Comparison of ENCODE assay signal across 9 cellular contexts in genomic region chr1:149740590-149741230, GRCh38. TPM values are rescaled to one million over a fixed set of nuclear protein-coding genes. Genes with fewer than 3 reads are reported as not detected.
A peak's percentile ranks its signal among the peaks of the same experiment; 100 is the strongest.
DNase-seq lines count a peak whose midpoint lies in the region; ATAC-seq and TF ChIP-seq lines count a peak whose summit lies in the region.
"Not testable (repeated sequence)": the region's sequence is repeated elsewhere in the genome, so short reads cannot be mapped to it uniquely, and the experiment has no call there.
"Had no signal": no experiment of that assay in that cellular context is flagged by ENCODE, and none has a peak within 500 bp of the region (broad histone marks: within the 10 kb centered on the region; RNA-seq: fewer than 3 reads in every experiment).

No MANE protein-coding gene starts in this region.

- CTCF ChIA-PET in CD4-positive, alpha-beta memory T cell (lab: Charles Lee; ENCODE audit: partially characterized antibody); WTC11 (lab: Charles Lee): not testable (repeated sequence)

- not testable (repeated sequence) for H3K9ac ChIP-seq in HUES6 (ENCODE audit: low read length); iPS-18a (ENCODE audit: low read length)

- ATAC-seq in WTC11 = peak; percentile 84

- not testable (repeated sequence) for H3K4me1 ChIP-seq in CD4-positive, alpha-beta memory T cell (ENCODE audit: insufficient read depth, low read length); HUES6 (ENCODE audit: control insufficient read depth, insufficient read depth, low read length); iPS-18a (ENCODE audit: control insufficient read depth, low read depth, low read length); suprapubic skin

- WGBS in suprapubic skin = 60% methylated on average over 2 of the region's 13 CpGs

- not testable (repeated sequence) for H3K9me3 ChIP-seq in CD4-positive, alpha-beta memory T cell (ENCODE audit: control insufficient read depth in 1 of 2, low read length in 2 of 2); HUES6 (ENCODE audit: control insufficient read depth, insufficient read depth, low read depth, low read length); iPS-18a (ENCODE audit: control insufficient read depth, low read depth, low read length); suprapubic skin

- not testable (repeated sequence) for H3K4me1 Mint-ChIP-seq in CD4-positive, alpha-beta memory T cell; WTC11; activated T-helper 2 cell treated with anti-CD3 and anti-CD28 coated beads, Interferon-gamma antibody, Interleukin-2, Interleukin-4, amounts not matched to agents 10 μg/mL and 5 μg/mL and 100 μg/mL, durations not matched to agents 14 hours and 24 hours and 36 hours (ENCODE audit: low read depth); chondrocyte (ENCODE audit: low read depth); nephron progenitor cell

- not testable (repeated sequence) for H3K36me3 ChIP-seq in CD4-positive, alpha-beta memory T cell (ENCODE audit: insufficient read depth, low read length); HUES6 (ENCODE audit: control insufficient read depth, insufficient read depth, low read length); iPS-18a (ENCODE audit: control insufficient read depth, low read depth, low read length); suprapubic skin

- not testable (repeated sequence) for H3K36me3 Mint-ChIP-seq in CD4-positive, alpha-beta memory T cell; WTC11; activated T-helper 2 cell treated with anti-CD3 and anti-CD28 coated beads, Interferon-gamma antibody, Interleukin-2, Interleukin-4, amounts not matched to agents 10 μg/mL and 5 μg/mL and 100 μg/mL, durations not matched to agents 14 hours and 24 hours and 36 hours (ENCODE audit: low read depth); chondrocyte (ENCODE audit: low read depth); nephron progenitor cell (ENCODE audit: low read depth)

- H3K9me3 Mint-ChIP-seq in CD4-positive, alpha-beta memory T cell; WTC11; activated T-helper 2 cell treated with anti-CD3 and anti-CD28 coated beads, Interferon-gamma antibody, Interleukin-2, Interleukin-4, amounts not matched to agents 10 μg/mL and 5 μg/mL and 100 μg/mL, durations not matched to agents 14 hours and 24 hours and 36 hours; chondrocyte (ENCODE audit: low read depth); nephron progenitor cell: not testable (repeated sequence)

- H3K4me3 Mint-ChIP-seq in CD4-positive, alpha-beta memory T cell = peak overlapping the region; percentile 71 to 91 (median 83)
- peak overlapping the region; percentile 83 for H3K4me3 Mint-ChIP-seq in WTC11
- H3K4me3 Mint-ChIP-seq in activated T-helper 2 cell treated with anti-CD3 and anti-CD28 coated beads, Interferon-gamma antibody, Interleukin-2, Interleukin-4, amounts not matched to agents 10 μg/mL and 5 μg/mL and 100 μg/mL, durations not matched to agents 14 hours and 24 hours and 36 hours (ENCODE audit: low read depth) = peak overlapping the region; percentile 47
- H3K4me3 Mint-ChIP-seq in chondrocyte (ENCODE audit: unreplicated experiment) = peak overlapping the region; percentile 51
- peak overlapping the region; percentile 72 for H3K4me3 Mint-ChIP-seq in nephron progenitor cell

- not testable (repeated sequence) for H3K27ac ChIP-seq in CD4-positive, alpha-beta memory T cell (ENCODE audit: low read depth, low read length); HUES6 (ENCODE audit: low read depth, low read length); iPS-18a (ENCODE audit: low read length); suprapubic skin

- POLR2A ChIA-PET in CD4-positive, alpha-beta memory T cell (lab: Charles Lee; ENCODE audit: partially characterized antibody); WTC11 (lab: Charles Lee): not testable (repeated sequence)

- intact Hi-C loops in CD4-positive, alpha-beta memory T cell (cut with micrococcal nuclease); activated T-helper 2 cell treated with anti-CD3 and anti-CD28 coated beads, Interferon-gamma antibody, Interleukin-2, Interleukin-4, amounts not matched to agents 10 μg/mL and 5 μg/mL and 100 μg/mL, durations not matched to agents 14 hours and 24 hours and 36 hours (cut with micrococcal nuclease): not testable (repeated sequence)

- not testable (repeated sequence) for TF ChIP-seq CTCF in WTC11 (IDR thresholded peaks at IDR 0.05); chondrocyte (IDR thresholded peaks at IDR 0.05); nephron progenitor cell (IDR thresholded peaks at IDR 0.05); suprapubic skin (IDR thresholded peaks at IDR 0.05)

- not testable (repeated sequence) for TF ChIP-seq EP300 in suprapubic skin (IDR thresholded peaks at IDR 0.05)

- TF ChIP-seq POLR2A in suprapubic skin (IDR thresholded peaks at IDR 0.05) = not testable (repeated sequence)

- peak overlapping the region in 6 of 7 donors; percentile 66 to 92 (median 82) for H3K27ac Mint-ChIP-seq in CD4-positive, alpha-beta memory T cell
- H3K27ac Mint-ChIP-seq in WTC11 = peak overlapping the region; percentile 84
- H3K27ac Mint-ChIP-seq in activated T-helper 2 cell treated with anti-CD3 and anti-CD28 coated beads, Interferon-gamma antibody, Interleukin-2, Interleukin-4, amounts not matched to agents 10 μg/mL and 5 μg/mL and 100 μg/mL, durations not matched to agents 14 hours and 24 hours and 36 hours = peak overlapping the region; percentile 63
- H3K27ac Mint-ChIP-seq in chondrocyte (ENCODE audit: unreplicated experiment); nephron progenitor cell: not testable (repeated sequence)

- DNase-seq in CD4-positive, alpha-beta memory T cell; WTC11 (ENCODE audit: low spot score); activated T-helper 2 cell treated with anti-CD3 and anti-CD28 coated beads, Interferon-gamma antibody, Interleukin-2, Interleukin-4, amounts not matched to agents 10 μg/mL and 5 μg/mL and 100 μg/mL, durations not matched to agents 14 hours and 24 hours and 36 hours (ENCODE audit: low spot score); chondrocyte (ENCODE audit: low spot score); nephron progenitor cell; suprapubic skin (ENCODE audit: low spot score in 2 of 2): not testable (repeated sequence)

- H3K27me3 ChIP-seq in CD4-positive, alpha-beta memory T cell (ENCODE audit: insufficient read depth, low read length); HUES6 (ENCODE audit: control insufficient read depth, insufficient read depth, low read length); iPS-18a (ENCODE audit: control insufficient read depth, insufficient read depth, low read length); suprapubic skin: not testable (repeated sequence)

- H3K27me3 Mint-ChIP-seq in CD4-positive, alpha-beta memory T cell; WTC11 (ENCODE audit: low read depth); activated T-helper 2 cell treated with anti-CD3 and anti-CD28 coated beads, Interferon-gamma antibody, Interleukin-2, Interleukin-4, amounts not matched to agents 10 μg/mL and 5 μg/mL and 100 μg/mL, durations not matched to agents 14 hours and 24 hours and 36 hours (ENCODE audit: low read depth); chondrocyte (ENCODE audit: low read depth): not testable (repeated sequence)
- peaks cover 12% of the 10 kb centered on the region for H3K27me3 Mint-ChIP-seq in nephron progenitor cell (ENCODE audit: low read depth, poor library complexity)

- not testable (repeated sequence) for H3K4me3 ChIP-seq in CD4-positive, alpha-beta memory T cell (ENCODE audit: low read length in 2 of 2)
- H3K4me3 ChIP-seq in HUES6 (ENCODE audit: low read depth, low read length) = peak overlapping the region; percentile 64
- H3K4me3 ChIP-seq in iPS-18a (ENCODE audit: low read length) = peak overlapping the region; percentile 40
- H3K4me3 ChIP-seq in suprapubic skin = peak overlapping the region; percentile 27

RNA-seq across cellular contexts. Expression of gene FCGR1A, which starts 41.8 kb away (rescaled TPM):
- under 1 TPM in 1 of 2 experiments, not detected in 1; 0.53 TPM for total RNA-seq in CD4-positive, alpha-beta memory T cell
- not detected for polyA plus RNA-seq in CD4-positive, alpha-beta memory T cell
- total RNA-seq in WTC11 (2021) (not detected in 3 replicates), chondrocyte (not detected in 3 replicates), suprapubic skin (not detected)
- not detected in 2 replicates for total RNA-seq in activated T-helper 2 cell treated with anti-CD3 and anti-CD28 coated beads, Interferon-gamma antibody, Interleukin-2, Interleukin-4, amounts not matched to agents 10 μg/mL and 5 μg/mL and 100 μg/mL, durations not matched to agents 14 hours and 24 hours and 36 hours
- total RNA-seq: Peyer's patch had no signal
